Comparison of ENCODE assay signal across 15 cellular contexts in the genomic region with DNA sequence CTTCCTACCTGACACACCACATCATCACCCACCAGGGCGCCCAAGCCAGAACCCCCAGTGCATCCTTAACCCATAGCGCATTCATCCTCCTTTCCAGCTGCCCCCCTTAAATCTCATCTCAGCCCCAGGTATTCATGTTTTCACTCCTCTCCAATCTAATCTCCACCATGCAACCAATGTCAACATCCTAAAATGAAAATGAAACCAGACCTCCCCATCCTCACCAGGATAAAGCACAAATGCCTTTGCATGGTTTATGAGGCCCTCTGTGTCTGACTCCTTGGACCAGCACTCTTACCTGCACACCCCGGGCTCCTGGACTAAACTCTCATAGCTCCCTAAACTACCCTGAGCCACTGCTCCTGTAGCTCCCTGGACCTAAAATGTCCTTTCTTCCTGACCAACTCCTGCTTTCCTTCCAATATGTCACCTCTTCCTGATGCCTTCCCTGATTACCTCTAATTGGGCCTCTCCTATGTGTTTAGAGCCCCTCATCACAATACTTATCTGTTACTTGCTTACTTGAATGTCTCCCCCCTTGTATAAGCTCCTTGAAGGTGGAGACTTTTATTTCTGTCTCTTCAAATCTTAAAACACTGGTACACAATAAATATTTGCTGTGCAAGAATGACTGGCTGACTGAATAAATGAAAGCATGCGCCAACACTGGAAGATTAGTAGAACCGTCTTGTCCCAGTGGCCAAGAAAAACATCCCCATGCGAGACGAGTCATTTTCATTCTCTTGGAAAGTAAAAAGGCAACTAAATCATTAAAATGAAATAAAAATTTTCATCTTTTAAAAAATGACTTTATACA.
DNase-seq lines count a peak whose midpoint lies in the region; ATAC-seq and TF ChIP-seq lines count a peak whose summit lies in the region.
"Had no signal": no experiment of that assay in that cellular context is flagged by ENCODE, and none has a peak within 500 bp of the region (broad histone marks: within the 10 kb centered on the region; RNA-seq: fewer than 3 reads in every experiment).

No MANE protein-coding gene starts in this region.

- no peak overlapping the region for H3K27ac ChIP-seq in aorta (ENCODE audit: low read depth in 1 of 2, low read length in 2 of 2)
- H3K27ac ChIP-seq: RWPE1 had no signal

- no peaks in the 10 kb centered on the region for H3K36me3 ChIP-seq in aorta (ENCODE audit: control insufficient read depth in 1 of 2, insufficient read depth in 2 of 2, low read length in 1 of 2)

- H3K4me1 ChIP-seq in aorta (ENCODE audit: control insufficient read depth in 1 of 2, insufficient read depth in 2 of 2, low read length in 2 of 2), result no peaks in the 10 kb centered on the region

- POLR2A ChIA-PET in activated CD4-positive, alpha-beta memory T cell treated with anti-CD3 and anti-CD28 coated beads for 36 hours (lab: Charles Lee), result no interaction called here

- TF ChIP-seq CTCF in endothelial cell (IDR thresholded peaks at IDR 0.05; ENCODE audit: unreplicated experiment), result no peak

- H3K9me3 Mint-ChIP-seq in stimulated activated naive CD8-positive, alpha-beta T cell treated with anti-CD3 and anti-CD28 coated beads, Interleukin-15, Interleukin-2, amounts not matched to agents 100 ng/mL and 50 ng/mL, for 24 hours, result no peaks in the 10 kb centered on the region
- H3K9me3 Mint-ChIP-seq in activated CD4-positive, alpha-beta memory T cell treated with anti-CD3 and anti-CD28 coated beads for 36 hours, result no peaks in the 10 kb centered on the region
- no peaks in the 10 kb centered on the region for H3K9me3 Mint-ChIP-seq in endothelial cell (ENCODE audit: unreplicated experiment)
- H3K9me3 Mint-ChIP-seq: naive thymus-derived CD8-positive, alpha-beta T cell had no signal

- no peaks in the 10 kb centered on the region for H3K9me3 ChIP-seq in aorta (ENCODE audit: control insufficient read depth, low read length)

- H3K4me3 ChIP-seq in aorta (ENCODE audit: low read length in 2 of 2), result no peak overlapping the region

- intact Hi-C loops in activated CD4-positive, alpha-beta memory T cell treated with anti-CD3 and anti-CD28 coated beads for 36 hours (cut with micrococcal nuclease), result loop anchor here (2.0 kb wide), 2 partner anchors 130 to 444 kb away; a partner anchor contains a TSS
- intact Hi-C loops in aorta (cut with DNase I), result no loop called here

- 44 to 56% methylated on average over 7 of the region's 7 CpGs for WGBS in aorta, 2 donors

- H3K4me3 Mint-ChIP-seq in stimulated activated naive CD8-positive, alpha-beta T cell treated with anti-CD3 and anti-CD28 coated beads, Interleukin-15, Interleukin-2, amounts not matched to agents 100 ng/mL and 50 ng/mL, for 24 hours, result peak overlapping the region; percentile 5
- peak overlapping the region; percentile 69 for H3K4me3 Mint-ChIP-seq in activated CD4-positive, alpha-beta memory T cell treated with anti-CD3 and anti-CD28 coated beads for 36 hours
- H3K4me3 Mint-ChIP-seq in endothelial cell (ENCODE audit: unreplicated experiment), result peak overlapping the region; percentile 11

- peaks cover 11% of the 10 kb centered on the region for H3K36me3 Mint-ChIP-seq in stimulated activated naive CD8-positive, alpha-beta T cell treated with anti-CD3 and anti-CD28 coated beads, Interleukin-15, Interleukin-2, amounts not matched to agents 100 ng/mL and 50 ng/mL, for 24 hours (ENCODE audit: low read depth)
- H3K36me3 Mint-ChIP-seq in activated CD4-positive, alpha-beta memory T cell treated with anti-CD3 and anti-CD28 coated beads for 36 hours, result no peaks in the 10 kb centered on the region
- H3K36me3 Mint-ChIP-seq in endothelial cell (ENCODE audit: low read depth, unreplicated experiment), result no peaks in the 10 kb centered on the region

- H3K4me1 Mint-ChIP-seq in stimulated activated naive CD8-positive, alpha-beta T cell treated with anti-CD3 and anti-CD28 coated beads, Interleukin-15, Interleukin-2, amounts not matched to agents 100 ng/mL and 50 ng/mL, for 24 hours (ENCODE audit: low read depth), result peaks cover 48% of the 10 kb centered on the region
- H3K4me1 Mint-ChIP-seq in activated CD4-positive, alpha-beta memory T cell treated with anti-CD3 and anti-CD28 coated beads for 36 hours (ENCODE audit: low read depth), result peaks cover 49% of the 10 kb centered on the region
- peaks cover 25% of the 10 kb centered on the region for H3K4me1 Mint-ChIP-seq in endothelial cell (ENCODE audit: unreplicated experiment)

- ATAC-seq in stimulated activated naive CD8-positive, alpha-beta T cell treated with anti-CD3 and anti-CD28 coated beads, Interleukin-15, Interleukin-2, amounts not matched to agents 100 U/mL and 50 U/mL, for 24 hours, result no peak
- ATAC-seq in GM19452 (IDR thresholded peaks at IDR 0.05; ENCODE audit: unreplicated experiment) (no peak), aorta (ENCODE audit: low FRiP score) (no peak)
- ATAC-seq: left cardiac atrium; naive thymus-derived CD8-positive, alpha-beta T cell; right cardiac atrium had no signal

- peak overlapping the region; percentile 97 for H3K27ac Mint-ChIP-seq in stimulated activated naive CD8-positive, alpha-beta T cell treated with anti-CD3 and anti-CD28 coated beads, Interleukin-15, Interleukin-2, amounts not matched to agents 100 ng/mL and 50 ng/mL, for 24 hours
- H3K27ac Mint-ChIP-seq in activated CD4-positive, alpha-beta memory T cell treated with anti-CD3 and anti-CD28 coated beads for 36 hours, result peak overlapping the region; percentile 68
- H3K27ac Mint-ChIP-seq in endothelial cell (ENCODE audit: unreplicated experiment), result no peak overlapping the region

- no peak for DNase-seq in stimulated activated naive CD8-positive, alpha-beta T cell treated with anti-CD3 and anti-CD28 coated beads, Interleukin-15, Interleukin-2, amounts not matched to agents 100 U/mL and 50 U/mL, for 24 hours
- no peak for DNase-seq in activated CD4-positive, alpha-beta memory T cell treated with anti-CD3 and anti-CD28 coated beads for 36 hours
- DNase-seq in endothelial cell (ENCODE audit: low spot score) (no peak), stromal cell of bone marrow (ENCODE audit: low read depth) (peak; percentile 65), NCI-H510A (lab: John Stamatoyannopoulos, UW) (no peak), aorta (no peak)
- DNase-seq: effector memory CD4-positive, alpha-beta T cell; left cardiac atrium; NCI-H1436 treated with DMSO at 0.1 percent for 48 hours; NCI-H524 treated with DMSO at 0.1 percent for 48 hours; right cardiac atrium had no signal

- no peaks in the 10 kb centered on the region for H3K27me3 ChIP-seq in aorta (ENCODE audit: control insufficient read depth in 1 of 2, insufficient read depth in 2 of 2, low read length in 1 of 2)

- H3K27me3 Mint-ChIP-seq in stimulated activated naive CD8-positive, alpha-beta T cell treated with anti-CD3 and anti-CD28 coated beads, Interleukin-15, Interleukin-2, amounts not matched to agents 100 ng/mL and 50 ng/mL, for 24 hours, result no peaks in the 10 kb centered on the region
- no peaks in the 10 kb centered on the region for H3K27me3 Mint-ChIP-seq in activated CD4-positive, alpha-beta memory T cell treated with anti-CD3 and anti-CD28 coated beads for 36 hours
- H3K27me3 Mint-ChIP-seq in endothelial cell (ENCODE audit: unreplicated experiment), result peaks cover 5% of the 10 kb centered on the region
- H3K27me3 Mint-ChIP-seq: naive thymus-derived CD8-positive, alpha-beta T cell had no signal

- CTCF ChIA-PET in activated CD4-positive, alpha-beta memory T cell treated with anti-CD3 and anti-CD28 coated beads for 36 hours (lab: Charles Lee), result interaction anchor here (1.1 to 3.1 kb wide), 4 partner anchors 22 to 445 kb away, joined by 3 to 12 read pairs (median 4); a partner anchor contains a TSS

Comparison
In these comparisons a context has a peak if more than half of its experiments do, and no peak if none do; other contexts are left out.
1. H3K4me3 Mint-ChIP-seq: peak in every context shown above with its lines; median percentile 69 in activated CD4-positive, alpha-beta memory T cell treated with anti-CD3 and anti-CD28 coated beads for 36 hours; 11 in endothelial cell; 5 in stimulated activated naive CD8-positive, alpha-beta T cell treated with anti-CD3 and anti-CD28 coated beads, Interleukin-15, Interleukin-2, amounts not matched to agents 100 ng/mL and 50 ng/mL, for 24 hours.